ENCODE assay signal across 27 cellular contexts in genomic region chr4:147351083-147351787, GRCh38.
DNase-seq lines count a peak whose midpoint lies in the region; ATAC-seq and TF ChIP-seq lines count a peak whose summit lies in the region.
"Had no signal": no experiment of that assay in that cellular context is flagged by ENCODE, and none has a peak within 500 bp of the region (broad histone marks: within the 10 kb centered on the region; RNA-seq: fewer than 3 reads in every experiment).

No MANE protein-coding gene starts in this region.

- TF ChIP-seq POLR2A in NB4 (IDR thresholded peaks at IDR 0.05; ENCODE audit: extremely low read depth, insufficient read length): no peak

- TF ChIP-seq CTCF in NB4 (IDR thresholded peaks at IDR 0.05; ENCODE audit: low read depth, low read length) (no peak), mammary epithelial cell (conservative IDR thresholded peaks at IDR 0.05 in 1 of 2, IDR thresholded peaks at IDR 0.05 in 1 of 2; ENCODE audit: extremely low read depth in 1 of 2, insufficient read depth in 1 of 2, low read depth in 1 of 2, low read length in 2 of 2) (no peak), foreskin keratinocyte (conservative IDR thresholded peaks at IDR 0.05) (no peak)

- ATAC-seq in foreskin keratinocyte: peak; percentile 88
- ATAC-seq in sciatic nerve: no peak
- ATAC-seq: A549; activated naive CD8-positive, alpha-beta T cell treated with anti-CD3 and anti-CD28 coated beads, Interleukin-2, amount 50 U/mL, for 24 hours; heart left ventricle; stimulated activated effector memory CD8-positive, alpha-beta T cell treated with anti-CD3 and anti-CD28 coated beads, Interleukin-12 subunit alpha, Interleukin-12 subunit beta, amount 100 ng/mL, for 72 hours had no signal

- H4K20me1 ChIP-seq in mammary epithelial cell (ENCODE audit: insufficient read depth, low read length): no peaks in the 10 kb centered on the region

- CTCF ChIA-PET in mammary epithelial cell (lab: Charles Lee; ENCODE audit: low non-redundant PET): no interaction called here

- H3K79me2 ChIP-seq in mammary epithelial cell (ENCODE audit: insufficient read depth, low read length): no peaks in the 10 kb centered on the region

- H3K27me3 ChIP-seq in mammary epithelial cell (ENCODE audit: insufficient read depth, low read length) (no peaks in the 10 kb centered on the region), foreskin keratinocyte (no peaks in the 10 kb centered on the region), HAP-1 (ENCODE audit: low read depth) (no peaks in the 10 kb centered on the region)
- H3K27me3 ChIP-seq: BE2C, heart left ventricle, spleen, suprapubic skin, vagina had no signal

- H3K9me3 ChIP-seq in mammary epithelial cell (replicated peaks; ENCODE audit: insufficient read depth, low read length): peaks cover 5% of the 10 kb centered on the region
- no peaks in the 10 kb centered on the region for H3K9me3 ChIP-seq in HAP-1
- H3K9me3 ChIP-seq: A549, BE2C, heart left ventricle, spleen, suprapubic skin, vagina had no signal

- H3K9ac ChIP-seq in mammary epithelial cell (ENCODE audit: insufficient read depth, low read length): no peak overlapping the region

- no TSS peak for BruUV-seq in mammary epithelial cell (replicated peaks; lab: Mats Ljungman, UMichigan)

- peak overlapping the region; percentile 0 for H3K4me2 ChIP-seq in mammary epithelial cell (ENCODE audit: insufficient read depth, low read depth, low read length)
- H3K4me2 ChIP-seq: A549 had no signal

- no peak overlapping the region for H3K27ac ChIP-seq in mammary epithelial cell (ENCODE audit: insufficient read depth, low read depth, low read length)
- H3K27ac ChIP-seq in foreskin keratinocyte: no peak overlapping the region
- H3K27ac ChIP-seq: A549, heart left ventricle, spleen, suprapubic skin, vagina had no signal

- peaks cover 6% of the 10 kb centered on the region for H3K4me1 ChIP-seq in mammary epithelial cell (ENCODE audit: insufficient read depth, low read length)
- peaks cover 5% of the 10 kb centered on the region for H3K4me1 ChIP-seq in foreskin keratinocyte
- H3K4me1 ChIP-seq in HAP-1: no peaks in the 10 kb centered on the region
- H3K4me1 ChIP-seq: BE2C, spleen, suprapubic skin had no signal

- intact Hi-C loops in mammary epithelial cell (cut with micrococcal nuclease): no loop called here
- intact Hi-C loops in sciatic nerve (cut with DNase I): no loop called here

- H3K36me3 ChIP-seq in mammary epithelial cell (ENCODE audit: insufficient read depth, low read length) (no peaks in the 10 kb centered on the region), HAP-1 (replicated peaks) (no peaks in the 10 kb centered on the region)
- H3K36me3 ChIP-seq: BE2C, heart left ventricle, spleen, suprapubic skin, vagina had no signal

- 63% methylated on average over 5 of the region's 5 CpGs for WGBS in mammary epithelial cell (ENCODE audit: low coverage, missing lambda C conversion rate)

- no peak overlapping the region for H2AFZ ChIP-seq in mammary epithelial cell (ENCODE audit: low read depth, low read length)

- dilution Hi-C loops in mammary epithelial cell (cut with HindIII; ENCODE audit: low sequenced_read_pairs): no loop called here

- H3K4me3 ChIP-seq in NB4 (ENCODE audit: low read depth, low read length) (no peak overlapping the region), mammary epithelial cell (replicated peaks in 1 of 3; ENCODE audit: insufficient read depth in 1 of 3, low read depth in 2 of 3, low read length in 3 of 3) (no peak overlapping the region), HAP-1 (no peak overlapping the region)
- H3K4me3 ChIP-seq: A549, heart left ventricle, spleen, suprapubic skin, vagina had no signal

- in situ Hi-C loops in mammary epithelial cell (cut with MboI; ENCODE audit: low sequenced_read_pairs in 2 of 2): no loop called here
- in situ Hi-C loops in HAP-1 (cut with MboI; ENCODE audit: low sequenced_read_pairs): no loop called here

- peak; percentile 39 for DNase-seq in EH (ENCODE audit: low read depth)
- peak; percentile 35 for DNase-seq in NB4 (ENCODE audit: low read depth)
- peak; percentile 64 for DNase-seq in mammary epithelial cell
- DNase-seq in foreskin keratinocyte: peak; percentile 37 to 59
- no peak for DNase-seq in C1 segment of cervical spinal cord (lab: John Stamatoyannopoulos, UW)
- DNase-seq in HAP-1 (ENCODE audit: low spot score in 2 of 2): no peak
- no peak for DNase-seq in SHP77 treated with DMSO at 0.1 percent for 48 hours (lab: John Stamatoyannopoulos, UW)
- no peak for DNase-seq in sciatic nerve (ENCODE audit: low spot score)
- DNase-seq: activated gamma-delta T cell treated with Interleukin-2 at 50 U/mL for 16 hours; activated naive CD8-positive, alpha-beta T cell treated with anti-CD3 and anti-CD28 coated beads, Interleukin-2, amount 50 U/mL, for 24 hours; BE2C; COR-L47; DND-41; endodermal cell; H9; heart left ventricle; mesenchymal stem cell; naive B cell; NCI-H1417; NCI-H446; OCI-M1; spleen; stimulated activated CD4-positive, alpha-beta T cell treated with anti-CD3 and anti-CD28 coated beads, Interleukin-2, amount 100 ng/mL, for 48 hours had no signal

Comparison
In these comparisons a context has a peak if more than half of its experiments do, and no peak if none do; other contexts are left out.
1. DNase-seq: peak in EH (single experiment), NB4 (single experiment), mammary epithelial cell (single experiment) and foreskin keratinocyte (2 of 2); none in C1 segment of cervical spinal cord (0 of 14), HAP-1 (0 of 2), SHP77 treated with DMSO at 0.1 percent for 48 hours (single experiment) and sciatic nerve (single experiment).